27 cellular contexts compared by ENCODE assay signal in the genomic region with DNA sequence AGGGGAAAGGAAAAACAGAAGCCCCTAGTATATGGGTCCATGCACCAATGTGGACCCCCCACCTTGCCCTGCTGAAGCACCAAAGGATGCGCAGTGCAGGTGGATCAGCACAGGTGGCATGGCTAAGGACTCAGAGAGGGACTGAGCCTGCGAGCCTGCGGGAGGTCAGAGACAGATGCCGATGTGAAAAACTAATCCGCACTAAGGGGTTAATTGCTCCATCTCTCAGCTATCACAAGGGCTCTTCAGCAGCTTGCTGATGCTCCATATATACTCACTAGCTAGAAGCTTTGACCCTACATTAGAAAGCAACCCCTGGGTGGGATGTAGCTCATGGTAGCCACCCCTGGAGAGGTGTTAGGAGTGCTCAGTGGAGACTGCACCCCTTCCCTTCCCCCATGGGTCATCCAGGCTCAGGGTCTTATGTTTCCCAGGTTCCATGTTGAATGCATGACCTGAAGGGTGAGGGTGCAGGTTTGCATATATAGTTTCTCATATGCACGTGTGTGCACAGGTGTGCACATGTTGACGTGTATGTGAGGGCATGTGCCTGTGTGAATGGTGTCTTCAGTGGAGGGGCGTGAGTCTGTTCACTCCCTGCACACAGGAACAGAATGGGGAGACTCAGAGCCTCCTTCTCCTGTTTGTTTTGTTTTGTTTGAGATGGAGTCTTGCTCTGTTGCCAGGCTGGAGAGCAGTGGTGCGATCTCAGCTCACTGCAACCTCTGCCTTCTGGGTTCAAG. TPM values are rescaled to one million over a fixed set of nuclear protein-coding genes. Genes with fewer than 3 reads are reported as not detected.
DNase-seq lines count a peak whose midpoint lies in the region; ATAC-seq, FAIRE-seq and TF ChIP-seq lines count a peak whose summit lies in the region.
"Had no signal": no experiment of that assay in that cellular context is flagged by ENCODE, and none has a peak within 500 bp of the region (broad histone marks: within the 10 kb centered on the region; RNA-seq: fewer than 3 reads in every experiment).

No MANE protein-coding gene starts in this region.

- H3K4me1 ChIP-seq in HepG2 (ENCODE audit: insufficient read depth, low read length) (peaks cover 36% of the 10 kb centered on the region), right lobe of liver (peaks cover 0 to 36% (median 10%) of the 10 kb centered on the region in 4 donors), Caco-2 (peaks cover 7% of the 10 kb centered on the region; the same call in 1 of the 2 replicates)

- no peaks in the 10 kb centered on the region for H3K27me3 Mint-ChIP-seq in Caco-2 (ENCODE audit: insufficient read depth, unreplicated experiment)
- H3K27me3 Mint-ChIP-seq: activated CD4-positive, alpha-beta memory T cell treated with anti-CD3 and anti-CD28 coated beads, Interleukin-2, amount 10 ng/mL, durations not matched to agents 7 days and 5 days had no signal

- no peak for ATAC-seq in HepG2
- no peak for ATAC-seq in right lobe of liver
- ATAC-seq: activated CD4-positive, CD25-positive, alpha-beta regulatory T cell treated with anti-CD3 and anti-CD28 coated beads, Interleukin-2, amount 50 U/mL, for 24 hours; naive thymus-derived CD8-positive, alpha-beta T cell had no signal

- no peaks in the 10 kb centered on the region for H4K20me1 ChIP-seq in HepG2 (ENCODE audit: insufficient read depth, low read length)

- no peak overlapping the region for H3K4me3 Mint-ChIP-seq in Caco-2 (ENCODE audit: unreplicated experiment)
- H3K4me3 Mint-ChIP-seq: activated CD4-positive, alpha-beta memory T cell treated with anti-CD3 and anti-CD28 coated beads, Interleukin-2, amount 10 ng/mL, durations not matched to agents 7 days and 5 days; CD4-positive, alpha-beta memory T cell; naive thymus-derived CD8-positive, alpha-beta T cell had no signal

- BruUV-seq in HepG2 (replicated peaks; lab: Mats Ljungman, UMichigan) (no TSS peak), Caco-2 (replicated peaks; lab: Mats Ljungman, UMichigan) (no TSS peak)

- in situ Hi-C loops in HepG2 (cut with HindIII; ENCODE audit: extremely low pct_ligation_motif_present, low pct_unique_long_range_greater_than_20kb) = loop anchor here (5.0 to 10.0 kb wide), 3 partner anchors 48 to 395 kb away; partner anchors contain the start of genes BAK1 and UQCC2

- TF ChIP-seq EP300 in HepG2 (IDR thresholded peaks at IDR 0.05; ENCODE audit: low read depth in 2 of 2, low read length in 2 of 2) (no peak), HepG2 (CRISPR knock-in tag; IDR thresholded peaks at IDR 0.05; ENCODE audit: borderline replicate concordance) (no peak)

- H3K9me3 ChIP-seq in HepG2 (ENCODE audit: low read length) (no peaks in the 10 kb centered on the region), right lobe of liver (no peaks in the 10 kb centered on the region), Caco-2 (no peaks in the 10 kb centered on the region)
- H3K9me3 ChIP-seq: ovary, Peyer's patch, SJCRH30 had no signal

- H3K4me3 ChIP-seq in HepG2 (replicated peaks in 1 of 3; ENCODE audit: insufficient read depth in 1 of 3, low read depth in 2 of 3, low read length in 3 of 3) (no peak overlapping the region), right lobe of liver (no peak overlapping the region), Caco-2 (ENCODE audit: low read depth, low read length) (no peak overlapping the region)
- H3K4me3 ChIP-seq: ovary, Peyer's patch, SJCRH30 had no signal

- DNase-seq in HepG2 (ENCODE audit: low spot score) (no peak), right lobe of liver (no peak), NCI-H2029 (lab: John Stamatoyannopoulos, UW) (peak; percentile 53), NCI-H82 treated with DMSO at 0.1 percent for 48 hours (lab: John Stamatoyannopoulos, UW; ENCODE audit: unreplicated experiment) (peak; percentile 36), RPMI8226 (no peak), Caco-2 (no peak)
- DNase-seq in activated CD4-positive, alpha-beta T cell treated with anti-CD3 and anti-CD28 coated beads for 1 hour = no peak
- DNase-seq: activated CD4-positive, alpha-beta memory T cell treated with anti-CD3 and anti-CD28 coated beads, Interleukin-2, amount 10 ng/mL, durations not matched to agents 7 days and 5 days; activated gamma-delta T cell; CD4-positive, alpha-beta memory T cell; EL; kidney; midbrain; naive thymus-derived CD8-positive, alpha-beta T cell; NCI-H226; ovary; Peyer's patch had no signal

- no peak overlapping the region for H3K4me2 ChIP-seq in HepG2 (ENCODE audit: low read depth, low read length)
- H3K4me2 ChIP-seq: KMS-11 had no signal

- no peak overlapping the region for H3K27ac ChIP-seq in HepG2 (ENCODE audit: extremely low read length, insufficient read depth, low read length)
- no peak overlapping the region for H3K27ac ChIP-seq in right lobe of liver
- H3K27ac ChIP-seq: KMS-11, ovary, Peyer's patch, SJCRH30 had no signal

- H3K36me3 Mint-ChIP-seq in Caco-2 (ENCODE audit: insufficient read depth, unreplicated experiment) = peaks cover 12% of the 10 kb centered on the region
- H3K36me3 Mint-ChIP-seq: CD4-positive, alpha-beta memory T cell; naive thymus-derived CD8-positive, alpha-beta T cell had no signal

- no peaks in the 10 kb centered on the region for H3K79me2 ChIP-seq in HepG2 (ENCODE audit: insufficient read depth, low read length)

- H3K27me3 ChIP-seq in HepG2 (ENCODE audit: control insufficient read depth in 1 of 2, insufficient read depth in 2 of 2, low read length in 2 of 2) (peaks cover 0 to 6% of the 10 kb centered on the region in 2 experiments; a peak in 3 of 5 replicates), right lobe of liver (no peaks in the 10 kb centered on the region), Caco-2 (replicated peaks; ENCODE audit: control insufficient read depth, insufficient read depth, low read length) (no peaks in the 10 kb centered on the region)
- H3K27me3 ChIP-seq: ovary, Peyer's patch, SJCRH30 had no signal

- peaks cover 12% of the 10 kb centered on the region for H3K4me1 Mint-ChIP-seq in Caco-2 (ENCODE audit: low read depth, unreplicated experiment)
- H3K4me1 Mint-ChIP-seq: activated CD4-positive, alpha-beta memory T cell treated with anti-CD3 and anti-CD28 coated beads, Interleukin-2, amount 10 ng/mL, durations not matched to agents 7 days and 5 days had no signal

- no peak overlapping the region for H2AFZ ChIP-seq in HepG2 (ENCODE audit: low read length)

- no peaks in the 10 kb centered on the region for H3K9me3 Mint-ChIP-seq in Caco-2 (ENCODE audit: unreplicated experiment)
- H3K9me3 Mint-ChIP-seq: activated CD4-positive, alpha-beta memory T cell treated with anti-CD3 and anti-CD28 coated beads, Interleukin-2, amount 10 ng/mL, durations not matched to agents 7 days and 5 days; CD4-positive, alpha-beta memory T cell; naive thymus-derived CD8-positive, alpha-beta T cell had no signal

- 56% methylated on average over 9 of the region's 9 CpGs for WGBS in HepG2 (ENCODE audit: low lambda C conversion rate)
- WGBS in right lobe of liver (ENCODE audit: insufficient coverage, low coverage, low lambda C conversion rate, missing lambda C conversion rate) = 77% methylated on average over 3 of the region's 9 CpGs

- H3K27ac Mint-ChIP-seq in Caco-2 (ENCODE audit: unreplicated experiment) = no peak overlapping the region
- H3K27ac Mint-ChIP-seq: activated CD4-positive, alpha-beta memory T cell treated with anti-CD3 and anti-CD28 coated beads, Interleukin-2, amount 10 ng/mL, durations not matched to agents 7 days and 5 days had no signal

- POLR2A ChIA-PET in HepG2 (lab: Yijun Ruan, JAX) (interaction anchor here (2.1 to 5.3 kb wide), 4 partner anchors 9 to 170 kb away, joined by 14 to 61 read pairs (median 44); partner anchors contain the start of genes IP6K3 and UQCC2), Caco-2 (lab: Charles Lee) (interaction anchor here (0.6 to 1.0 kb wide), 2 partner anchors 48 to 49 kb away, joined by 3 to 8 read pairs; partner anchors contain the start of gene UQCC2)

- H3K36me3 ChIP-seq in HepG2 (replicated peaks in 1 of 2; ENCODE audit: control insufficient read depth in 1 of 2, insufficient read depth in 2 of 2, low read length in 2 of 2) (no peaks in the 10 kb centered on the region), right lobe of liver (no peaks in the 10 kb centered on the region), Caco-2 (ENCODE audit: control insufficient read depth, insufficient read depth, low read length) (no peaks in the 10 kb centered on the region; the same call in 1 of the 2 replicates)
- H3K36me3 ChIP-seq: ovary, Peyer's patch, SJCRH30 had no signal

- FAIRE-seq in HepG2 (lab: Jason Lieb, UNC) = no peak
- FAIRE-seq: endothelial cell of umbilical vein, GM12892, H54, HTR-8/SVneo, kidney, urothelium cell line had no signal

- H3K9ac ChIP-seq in HepG2 (ENCODE audit: insufficient read depth, low read depth, low read length) = no peak overlapping the region
- H3K9ac ChIP-seq: KMS-11 had no signal

- intact Hi-C loops in HepG2 (cut with micrococcal nuclease; ENCODE audit: unreplicated experiment) (no loop called here), right lobe of liver (cut with DNase I) (loop anchor here (5.0 to 10.0 kb wide), 4 partner anchors 45 to 395 kb away; partner anchors contain the start of genes UQCC2 (in 2 of the 2) and BAK1 (in 1 of the 2)), Caco-2 (cut with micrococcal nuclease; ENCODE audit: unreplicated experiment) (no loop called here)

- TF ChIP-seq CTCF in HepG2 (CRISPR knock-in tag; IDR thresholded peaks at IDR 0.05) (no peak), right lobe of liver (IDR thresholded peaks at IDR 0.05) (no peak), Caco-2 (IDR thresholded peaks at IDR 0.05; ENCODE audit: insufficient read depth in 1 of 2, low read depth in 1 of 2, low read length in 1 of 2, severe bottlenecking in 1 of 2, unreplicated experiment in 1 of 2) (no peak)

- TF ChIP-seq RAD21 in HepG2 (CRISPR knock-in tag; IDR thresholded peaks at IDR 0.05) = no peak

- CTCF ChIA-PET in HepG2 (lab: Yijun Ruan, JAX; ENCODE audit: low intra/inter-chr PET ratio, low total read pairs) (no interaction called here), Caco-2 (lab: Charles Lee) (interaction anchor here (0.5 to 3.0 kb wide), 2 partner anchors 9 to 49 kb away, joined by 4 to 28 read pairs; partner anchors contain the start of gene UQCC2)

- TF ChIP-seq POLR2A in HepG2 (IDR thresholded peaks at IDR 0.05; ENCODE audit: insufficient read depth in 1 of 2, low read depth in 2 of 2, low read length in 2 of 2) = no peak
- TF ChIP-seq POLR2A in right lobe of liver (IDR thresholded peaks at IDR 0.05) = no peak

RNA-seq across cellular contexts. Expression of gene IP6K3, which starts 13.4 kb away (rescaled TPM):
- total RNA-seq in HepG2 (2016; rRNA removed; fragmentation: Illumina TruSeq; extraction: Trizol) (0.11 and 0.44 TPM in 2 replicates), right lobe of liver (10 to 100 TPM in 3 of 6 experiments, 1 to 10 TPM in 3; 4.8 to 28.0 (median 9.7) TPM), Caco-2 (2022) (0.44 and 0.45 TPM in 2 replicates)
- 0.18 and 0.40 TPM in 2 replicates for total RNA-seq in HepG2 (2016; cell fraction: cytosol; rRNA removed; fragmentation: Illumina TruSeq; extraction: Trizol; ENCODE audit: low read depth)
- total RNA-seq in HepG2 (2016; cell fraction: insoluble cytoplasmic fraction; rRNA removed; fragmentation: Illumina TruSeq; extraction: Trizol) = 0.28 and 0.52 TPM in 2 replicates
- total RNA-seq in HepG2 (2016; cell fraction: membrane; rRNA removed; fragmentation: Illumina TruSeq; extraction: Trizol) = 0.17 TPM in 1 of 2 replicates, not detected in the other
- 0.53 TPM in 2 replicates for total RNA-seq in HepG2 (2016; cell fraction: nucleus; rRNA removed; fragmentation: Illumina TruSeq; extraction: Trizol)
- polyA plus RNA-seq in HepG2 (2011; rRNA removed) = 0.18 and 0.48 TPM in 2 replicates
- 0.16 and 0.22 TPM in 2 replicates for polyA plus RNA-seq in HepG2 (2011; cell fraction: cytosol; rRNA removed)
- 0.63 and 0.76 TPM in 2 replicates for polyA plus RNA-seq in HepG2 (2011; cell fraction: nucleus; rRNA removed)
- polyA plus RNA-seq in HepG2 (2012) = 0.13 TPM in 1 of 2 replicates, not detected in the other
- 0.20 and 0.21 TPM in 2 replicates for polyA plus RNA-seq in HepG2 (2016; cell fraction: cytosol; fragmentation: Illumina TruSeq; extraction: Trizol; ENCODE audit: low read depth)
- 0.20 and 0.22 TPM in 2 replicates for polyA plus RNA-seq in HepG2 (2016; cell fraction: insoluble cytoplasmic fraction; fragmentation: Illumina TruSeq; extraction: Trizol; ENCODE audit: low read depth)
- 0.86 TPM in 1 of 2 replicates, not detected in the other for polyA plus RNA-seq in HepG2 (2016; cell fraction: membrane; fragmentation: Illumina TruSeq; extraction: Trizol; ENCODE audit: low read depth)
- polyA plus RNA-seq in HepG2 (2016; cell fraction: nucleus; fragmentation: Illumina TruSeq; extraction: Trizol; ENCODE audit: insufficient read depth, low read depth) = 0.40 and 0.75 TPM in 2 replicates
- 0.18 TPM in 1 of 2 replicates, not detected in the other for polyA minus RNA-seq in HepG2 (2011; rRNA and poly(A)+ RNA removed; ENCODE audit: low replicate concordance)
- 0.30 TPM in 1 of 2 replicates, not detected in the other for polyA minus RNA-seq in HepG2 (2011; cell fraction: cytosol; rRNA and poly(A)+ RNA removed)
- polyA minus RNA-seq in HepG2 (2011; cell fraction: nucleus; rRNA and poly(A)+ RNA removed) = 0.62 TPM in 1 of 2 replicates, not detected in the other
- total RNA-seq: activated CD4-positive, alpha-beta memory T cell treated with anti-CD3 and anti-CD28 coated beads, Interleukin-2, amount 10 ng/mL, durations not matched to agents 7 days and 5 days; CD4-positive, alpha-beta memory T cell; endothelial cell of umbilical vein; glomerular endothelial cell; naive thymus-derived CD8-positive, alpha-beta T cell had no signal
- polyA plus RNA-seq: CD4-positive, alpha-beta memory T cell; endothelial cell of umbilical vein; naive thymus-derived CD8-positive, alpha-beta T cell had no signal

RNA-seq across cellular contexts. Expression of gene LEMD2, which starts 28.9 kb away (rescaled TPM):
- total RNA-seq in HepG2 (2016; rRNA removed; fragmentation: Illumina TruSeq; extraction: Trizol) (17.9 and 45.2 TPM in 2 replicates), right lobe of liver (10 to 100 TPM; 17.8 to 28.0 (median 21.8) TPM), Caco-2 (2022) (52.9 and 53.2 TPM in 2 replicates)
- 14.2 and 15.8 TPM in 2 replicates for total RNA-seq in HepG2 (2016; cell fraction: cytosol; rRNA removed; fragmentation: Illumina TruSeq; extraction: Trizol; ENCODE audit: low read depth)
- total RNA-seq in HepG2 (2016; cell fraction: insoluble cytoplasmic fraction; rRNA removed; fragmentation: Illumina TruSeq; extraction: Trizol) = 16.3 and 48.1 TPM in 2 replicates
- total RNA-seq in HepG2 (2016; cell fraction: membrane; rRNA removed; fragmentation: Illumina TruSeq; extraction: Trizol) = 19.9 and 22.2 TPM in 2 replicates
- total RNA-seq in HepG2 (2016; cell fraction: nucleus; rRNA removed; fragmentation: Illumina TruSeq; extraction: Trizol) = 44.0 and 55.5 TPM in 2 replicates
- polyA plus RNA-seq in HepG2 (2011; rRNA removed) = 62.9 and 76.2 TPM in 2 replicates
- 45.0 and 49.7 TPM in 2 replicates for polyA plus RNA-seq in HepG2 (2011; cell fraction: cytosol; rRNA removed)
- 115 and 140 TPM in 2 replicates for polyA plus RNA-seq in HepG2 (2011; cell fraction: nucleus; rRNA removed)
- 46.9 and 65.3 TPM in 2 replicates for polyA plus RNA-seq in HepG2 (2012)
- polyA plus RNA-seq in HepG2 (2016; cell fraction: cytosol; fragmentation: Illumina TruSeq; extraction: Trizol; ENCODE audit: low read depth) = 6.6 and 7.4 TPM in 2 replicates
- polyA plus RNA-seq in HepG2 (2016; cell fraction: insoluble cytoplasmic fraction; fragmentation: Illumina TruSeq; extraction: Trizol; ENCODE audit: low read depth) = 14.0 and 18.6 TPM in 2 replicates
- polyA plus RNA-seq in HepG2 (2016; cell fraction: membrane; fragmentation: Illumina TruSeq; extraction: Trizol; ENCODE audit: low read depth) = 12.6 and 12.8 TPM in 2 replicates
- 87.5 and 97.1 TPM in 2 replicates for polyA plus RNA-seq in HepG2 (2016; cell fraction: nucleus; fragmentation: Illumina TruSeq; extraction: Trizol; ENCODE audit: insufficient read depth, low read depth)
- polyA minus RNA-seq in HepG2 (2011; rRNA and poly(A)+ RNA removed; ENCODE audit: low replicate concordance) = 43.4 and 90.0 TPM in 2 replicates
- 30.7 and 35.8 TPM in 2 replicates for polyA minus RNA-seq in HepG2 (2011; cell fraction: cytosol; rRNA and poly(A)+ RNA removed)
- 80.9 and 103 TPM in 2 replicates for polyA minus RNA-seq in HepG2 (2011; cell fraction: nucleus; rRNA and poly(A)+ RNA removed)

RNA-seq across cellular contexts. Expression of gene MLN, which starts 43.7 kb away (rescaled TPM):
- total RNA-seq in HepG2 (2016; rRNA removed; fragmentation: Illumina TruSeq; extraction: Trizol) = not detected in 2 replicates
- not detected in 2 replicates for total RNA-seq in HepG2 (2016; cell fraction: cytosol; rRNA removed; fragmentation: Illumina TruSeq; extraction: Trizol; ENCODE audit: low read depth)
- not detected in 2 replicates for total RNA-seq in HepG2 (2016; cell fraction: insoluble cytoplasmic fraction; rRNA removed; fragmentation: Illumina TruSeq; extraction: Trizol)
- not detected in 2 replicates for total RNA-seq in HepG2 (2016; cell fraction: membrane; rRNA removed; fragmentation: Illumina TruSeq; extraction: Trizol)
- total RNA-seq in HepG2 (2016; cell fraction: nucleus; rRNA removed; fragmentation: Illumina TruSeq; extraction: Trizol) = not detected in 2 replicates
- polyA plus RNA-seq in HepG2 (2011; rRNA removed) = not detected in 2 replicates
- polyA plus RNA-seq in HepG2 (2011; cell fraction: cytosol; rRNA removed) = not detected in 2 replicates
- not detected in 2 replicates for polyA plus RNA-seq in HepG2 (2011; cell fraction: nucleus; rRNA removed)
- polyA plus RNA-seq in HepG2 (2012) = not detected in 2 replicates
- polyA plus RNA-seq in HepG2 (2016; cell fraction: cytosol; fragmentation: Illumina TruSeq; extraction: Trizol; ENCODE audit: low read depth) = not detected in 2 replicates
- not detected in 2 replicates for polyA plus RNA-seq in HepG2 (2016; cell fraction: insoluble cytoplasmic fraction; fragmentation: Illumina TruSeq; extraction: Trizol; ENCODE audit: low read depth)
- polyA plus RNA-seq in HepG2 (2016; cell fraction: membrane; fragmentation: Illumina TruSeq; extraction: Trizol; ENCODE audit: low read depth) = not detected in 2 replicates
- polyA plus RNA-seq in HepG2 (2016; cell fraction: nucleus; fragmentation: Illumina TruSeq; extraction: Trizol; ENCODE audit: insufficient read depth, low read depth) = not detected in 2 replicates
- polyA minus RNA-seq in HepG2 (2011; rRNA and poly(A)+ RNA removed; ENCODE audit: low replicate concordance) = not detected in 2 replicates
- not detected in 2 replicates for polyA minus RNA-seq in HepG2 (2011; cell fraction: cytosol; rRNA and poly(A)+ RNA removed)
- polyA minus RNA-seq in HepG2 (2011; cell fraction: nucleus; rRNA and poly(A)+ RNA removed) = not detected in 2 replicates
- total RNA-seq in right lobe of liver = not detected
- not detected in 2 replicates for total RNA-seq in Caco-2 (2022)
- total RNA-seq: activated CD4-positive, alpha-beta memory T cell treated with anti-CD3 and anti-CD28 coated beads, Interleukin-2, amount 10 ng/mL, durations not matched to agents 7 days and 5 days; CD4-positive, alpha-beta memory T cell; endothelial cell of umbilical vein; glomerular endothelial cell; kidney; lower leg skin; naive thymus-derived CD8-positive, alpha-beta T cell; ovary; Peyer's patch; SJCRH30 had no signal
- polyA plus RNA-seq: CD4-positive, alpha-beta memory T cell; endothelial cell of umbilical vein; naive thymus-derived CD8-positive, alpha-beta T cell; ovary had no signal

RNA-seq across cellular contexts. Expression of gene UQCC2, which starts 48.6 kb away (rescaled TPM):
- 238 and 273 TPM in 2 replicates for total RNA-seq in HepG2 (2016; rRNA removed; fragmentation: Illumina TruSeq; extraction: Trizol)
- 120 and 154 TPM in 2 replicates for total RNA-seq in HepG2 (2016; cell fraction: cytosol; rRNA removed; fragmentation: Illumina TruSeq; extraction: Trizol; ENCODE audit: low read depth)
- total RNA-seq in HepG2 (2016; cell fraction: insoluble cytoplasmic fraction; rRNA removed; fragmentation: Illumina TruSeq; extraction: Trizol) = 223 and 303 TPM in 2 replicates
- total RNA-seq in HepG2 (2016; cell fraction: membrane; rRNA removed; fragmentation: Illumina TruSeq; extraction: Trizol) = 160 and 207 TPM in 2 replicates
- total RNA-seq in HepG2 (2016; cell fraction: nucleus; rRNA removed; fragmentation: Illumina TruSeq; extraction: Trizol) = 53.9 and 66.5 TPM in 2 replicates
- 82.4 and 83.3 TPM in 2 replicates for polyA plus RNA-seq in HepG2 (2011; rRNA removed)
- 43.2 and 56.5 TPM in 2 replicates for polyA plus RNA-seq in HepG2 (2011; cell fraction: cytosol; rRNA removed)
- 25.4 and 25.6 TPM in 2 replicates for polyA plus RNA-seq in HepG2 (2011; cell fraction: nucleus; rRNA removed)
- 134 and 138 TPM in 2 replicates for polyA plus RNA-seq in HepG2 (2012)
- 161 and 200 TPM in 2 replicates for polyA plus RNA-seq in HepG2 (2016; cell fraction: cytosol; fragmentation: Illumina TruSeq; extraction: Trizol; ENCODE audit: low read depth)
- 261 and 288 TPM in 2 replicates for polyA plus RNA-seq in HepG2 (2016; cell fraction: insoluble cytoplasmic fraction; fragmentation: Illumina TruSeq; extraction: Trizol; ENCODE audit: low read depth)
- 151 and 202 TPM in 2 replicates for polyA plus RNA-seq in HepG2 (2016; cell fraction: membrane; fragmentation: Illumina TruSeq; extraction: Trizol; ENCODE audit: low read depth)
- 129 and 150 TPM in 2 replicates for polyA plus RNA-seq in HepG2 (2016; cell fraction: nucleus; fragmentation: Illumina TruSeq; extraction: Trizol; ENCODE audit: insufficient read depth, low read depth)
- polyA minus RNA-seq in HepG2 (2011; rRNA and poly(A)+ RNA removed; ENCODE audit: low replicate concordance) = 13.1 and 30.2 TPM in 2 replicates
- 12.8 and 21.1 TPM in 2 replicates for polyA minus RNA-seq in HepG2 (2011; cell fraction: cytosol; rRNA and poly(A)+ RNA removed)
- 17.4 and 19.8 TPM in 2 replicates for polyA minus RNA-seq in HepG2 (2011; cell fraction: nucleus; rRNA and poly(A)+ RNA removed)
- total RNA-seq in right lobe of liver = 10 to 100 TPM; 23.7 to 38.4 (median 31.5) TPM
- total RNA-seq in Caco-2 (2022) = 115 and 122 TPM in 2 replicates

Comparison
In these comparisons a context has a peak if more than half of its experiments do, and no peak if none do; other contexts are left out.
1. intact Hi-C loops: an anchor here in right lobe of liver (5.0 to 10.0 kb wide); none called in HepG2 and Caco-2.
2. DNase-seq: peak in NCI-H2029 (single experiment) and NCI-H82 treated with DMSO at 0.1 percent for 48 hours (single experiment); none in HepG2 (single experiment), right lobe of liver (0 of 3), RPMI8226 (single experiment), Caco-2 (0 of 2) and activated CD4-positive, alpha-beta T cell treated with anti-CD3 and anti-CD28 coated beads for 1 hour (single experiment).